In the genomic region with DNA sequence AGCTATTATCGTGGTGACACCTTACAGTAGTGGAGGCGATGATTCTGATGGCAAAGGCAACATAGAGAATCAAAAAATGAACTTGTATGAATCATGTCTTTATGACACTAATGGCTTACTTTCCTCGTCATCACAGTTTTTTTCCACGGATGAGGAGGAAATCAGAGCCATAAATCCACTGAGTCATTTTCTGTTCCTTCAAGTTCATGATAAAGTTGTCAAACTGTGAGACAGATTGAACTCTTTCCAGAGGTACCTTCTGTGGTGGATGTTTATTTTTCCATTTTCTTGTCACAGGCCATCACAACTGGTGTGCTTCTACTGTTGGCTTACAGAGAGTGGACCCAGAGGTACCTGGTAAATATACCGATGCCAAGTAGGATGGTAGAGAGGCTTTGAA, we compare ENCODE assay signal across 1 cellular context.
TF ChIP-seq lines count a peak whose summit lies in the region.

No MANE protein-coding gene starts in this region.

TF ChIP-seq in IMR-90, 13 proteins besides CTCF, POLR2A, EP300 and RAD21:
- TF ChIP-seq FOS (IDR thresholded peaks at IDR 0.05; ENCODE audit: low read depth, low read length) (peak; percentile 43; the same call in 1 of the 2 replicates), SMC3 (IDR thresholded peaks at IDR 0.05; ENCODE audit: low read depth, low read length) (no peak), CEBPB (IDR thresholded peaks at IDR 0.05; ENCODE audit: low read depth, low read length) (no peak), MXI1 (IDR thresholded peaks at IDR 0.05; ENCODE audit: borderline replicate concordance, low read depth, low read length) (no peak)
- TF ChIP-seq, protein P1, sequence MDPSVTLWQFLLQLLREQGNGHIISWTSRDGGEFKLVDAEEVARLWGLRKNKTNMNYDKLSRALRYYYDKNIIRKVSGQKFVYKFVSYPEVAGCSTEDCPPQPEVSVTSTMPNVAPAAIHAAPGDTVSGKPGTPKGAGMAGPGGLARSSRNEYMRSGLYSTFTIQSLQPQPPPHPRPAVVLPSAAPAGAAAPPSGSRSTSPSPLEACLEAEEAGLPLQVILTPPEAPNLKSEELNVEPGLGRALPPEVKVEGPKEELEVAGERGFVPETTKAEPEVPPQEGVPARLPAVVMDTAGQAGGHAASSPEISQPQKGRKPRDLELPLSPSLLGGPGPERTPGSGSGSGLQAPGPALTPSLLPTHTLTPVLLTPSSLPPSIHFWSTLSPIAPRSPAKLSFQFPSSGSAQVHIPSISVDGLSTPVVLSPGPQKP (IDR thresholded peaks at IDR 0.05; ENCODE audit: borderline replicate concordance, low read depth, low read length), result no peak
- TF ChIP-seq, protein P2, sequence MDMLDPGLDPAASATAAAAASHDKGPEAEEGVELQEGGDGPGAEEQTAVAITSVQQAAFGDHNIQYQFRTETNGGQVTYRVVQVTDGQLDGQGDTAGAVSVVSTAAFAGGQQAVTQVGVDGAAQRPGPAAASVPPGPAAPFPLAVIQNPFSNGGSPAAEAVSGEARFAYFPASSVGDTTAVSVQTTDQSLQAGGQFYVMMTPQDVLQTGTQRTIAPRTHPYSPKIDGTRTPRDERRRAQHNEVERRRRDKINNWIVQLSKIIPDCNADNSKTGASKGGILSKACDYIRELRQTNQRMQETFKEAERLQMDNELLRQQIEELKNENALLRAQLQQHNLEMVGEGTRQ (IDR thresholded peaks at IDR 0.05; ENCODE audit: low read depth, low read length), result no peak
